Comparison of ENCODE assay signal across 1 cellular context in genomic region chr1:232938926-232939325, GRCh38.
TF ChIP-seq lines count a peak whose summit lies in the region.

No MANE protein-coding gene starts in this region.

TF ChIP-seq in HEK293, 187 proteins besides CTCF, POLR2A, EP300 and RAD21 (continued from another document):
- TF ChIP-seq ZNF518A (tag by site-specific recombination; conservative IDR thresholded peaks at IDR 0.05; ENCODE audit: low read depth) (no peak), ZNF664 (tag by site-specific recombination; IDR thresholded peaks at IDR 0.05) (0 out of 2 replicates have a peak, but pooled peaks have one; percentile 25), ZNF660 (tag by site-specific recombination; IDR thresholded peaks at IDR 0.05) (no peak), ZNF280D (tag by site-specific recombination; IDR thresholded peaks at IDR 0.05) (no peak)
